Comparison of ENCODE assay signal across 13 cellular contexts in genomic region chr14:41718477-41719166, GRCh38.
DNase-seq lines count a peak whose midpoint lies in the region; ATAC-seq and TF ChIP-seq lines count a peak whose summit lies in the region.
"Had no signal": no experiment of that assay in that cellular context is flagged by ENCODE, and none has a peak within 500 bp of the region (broad histone marks: within the 10 kb centered on the region; RNA-seq: fewer than 3 reads in every experiment).

No MANE protein-coding gene starts in this region.

- no peak overlapping the region for H3K4me2 ChIP-seq in OCI-LY3 (ENCODE audit: low read length)
- H3K4me2 ChIP-seq: SK-N-SH had no signal

- H3K4me1 ChIP-seq in OCI-LY3 (ENCODE audit: low read length): no peaks in the 10 kb centered on the region
- H3K4me1 ChIP-seq: right atrium auricular region had no signal

- no peaks in the 10 kb centered on the region for H4K20me1 ChIP-seq in OCI-LY3 (ENCODE audit: insufficient read depth, low read length)

- H3K27ac ChIP-seq in OCI-LY3 (ENCODE audit: low read length): no peak overlapping the region
- H3K27ac ChIP-seq: right atrium auricular region had no signal

- no peaks in the 10 kb centered on the region for H3K9me3 ChIP-seq in OCI-LY3 (ENCODE audit: insufficient read depth, low read length)
- H3K9me3 ChIP-seq: right atrium auricular region, SK-N-SH had no signal

- no peaks in the 10 kb centered on the region for H3K36me3 ChIP-seq in OCI-LY3 (replicated peaks; ENCODE audit: low read depth, low read length)
- H3K36me3 ChIP-seq: right atrium auricular region had no signal

- H3K9ac ChIP-seq in OCI-LY3 (ENCODE audit: low read length): no peak overlapping the region
- H3K9ac ChIP-seq: SK-N-SH had no signal

- DNase-seq in Daoy (ENCODE audit: low read depth): peak; percentile 26
- peak; percentile 57 for DNase-seq in NCI-H1417 treated with DMSO at 0.1 percent for 48 hours (lab: John Stamatoyannopoulos, UW)
- DNase-seq in inferior parietal cortex (ENCODE audit: extremely low spot score): peak; percentile 17
- no peak for DNase-seq in NCI-H2227 (lab: John Stamatoyannopoulos, UW; ENCODE audit: unreplicated experiment)
- DNase-seq in activated CD4-positive, CD25-positive, alpha-beta regulatory T cell treated with anti-CD3 and anti-CD28 coated beads, Interleukin-2, amount 50 U/mL, for 72 hours: no peak
- DNase-seq: activated gamma-delta T cell, NCI-H226, SK-N-SH had no signal

- H3K79me2 ChIP-seq in OCI-LY3 (ENCODE audit: low read length): no peaks in the 10 kb centered on the region

- no peak overlapping the region for H3K4me3 ChIP-seq in OCI-LY3 (ENCODE audit: low read length)
- H3K4me3 ChIP-seq: GM12878, right atrium auricular region had no signal

- H3K27me3 ChIP-seq in OCI-LY3 (ENCODE audit: low read depth, low read length): no peaks in the 10 kb centered on the region
- H3K27me3 ChIP-seq: right atrium auricular region had no signal

- H2AFZ ChIP-seq in OCI-LY3 (ENCODE audit: low read depth, low read length): peak overlapping the region; percentile 45; the same call in 1 of the 2 replicates

- TF ChIP-seq CTCF in OCI-LY3 (IDR thresholded peaks at IDR 0.05; ENCODE audit: low read depth, low read length): no peak

- ATAC-seq in HG02759 (IDR thresholded peaks at IDR 0.05; ENCODE audit: unreplicated experiment) (no peak), GM19463 (IDR thresholded peaks at IDR 0.05; ENCODE audit: unreplicated experiment) (no peak)
- ATAC-seq: GM12878 had no signal

Comparison
In these comparisons a context has a peak if more than half of its experiments do, and no peak if none do; other contexts are left out.
1. DNase-seq: peak in Daoy (single experiment), NCI-H1417 treated with DMSO at 0.1 percent for 48 hours (single experiment) and inferior parietal cortex (single experiment); none in NCI-H2227 (single experiment) and activated CD4-positive, CD25-positive, alpha-beta regulatory T cell treated with anti-CD3 and anti-CD28 coated beads, Interleukin-2, amount 50 U/mL, for 72 hours (single experiment).